1 cellular context compared by ENCODE assay signal in the genomic region with DNA sequence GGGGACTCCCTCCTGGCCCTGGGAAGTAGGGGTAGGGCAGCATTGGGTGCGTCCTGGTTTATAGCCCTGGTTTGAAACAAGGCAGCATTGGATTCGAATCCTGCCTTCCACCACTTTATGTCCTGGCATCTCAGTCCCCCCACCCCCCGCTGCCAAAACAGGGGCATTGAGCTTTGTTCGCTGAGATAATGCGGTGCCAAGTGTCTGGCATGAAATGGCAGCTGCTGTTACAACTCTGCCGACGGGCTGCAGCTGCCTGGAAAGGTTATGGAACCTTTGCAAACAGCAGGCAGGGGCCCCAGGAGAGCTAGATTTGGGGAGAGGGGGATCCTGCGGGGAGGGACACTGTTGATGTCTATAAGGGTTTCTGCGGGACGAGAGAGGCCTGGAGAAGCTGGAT.
TF ChIP-seq lines count a peak whose summit lies in the region.

No MANE protein-coding gene starts in this region.

TF ChIP-seq in HepG2, 621 proteins besides CTCF, POLR2A, EP300 and RAD21:
- TF ChIP-seq ZBTB38 (CRISPR knock-in tag; IDR thresholded peaks at IDR 0.05) (0 out of 2 replicates have a peak, but pooled peaks have one; percentile 6), ZNF326 (CRISPR knock-in tag; IDR thresholded peaks at IDR 0.05; ENCODE audit: borderline replicate concordance) (no peak), HNRNPL (IDR thresholded peaks at IDR 0.05; ENCODE audit: low read depth, low read length) (0 out of 2 replicates have a peak, but pooled peaks have one; percentile 54), ZNF780A (CRISPR knock-in tag; IDR thresholded peaks at IDR 0.05) (no peak), ZNF460 (CRISPR knock-in tag; IDR thresholded peaks at IDR 0.05; ENCODE audit: borderline replicate concordance) (no peak), SRY (CRISPR knock-in tag; IDR thresholded peaks at IDR 0.05) (0 out of 2 replicates have a peak, but pooled peaks have one; percentile 18), FLYWCH1 (CRISPR knock-in tag; IDR thresholded peaks at IDR 0.05) (peak; percentile 66; the same call in 1 of the 2 replicates), SALL1 (CRISPR knock-in tag; IDR thresholded peaks at IDR 0.05) (no peak), RBM22 (optimal IDR thresholded peaks at IDR 0.05; ENCODE audit: low read length) (no peak)
- TF ChIP-seq, protein P1, sequence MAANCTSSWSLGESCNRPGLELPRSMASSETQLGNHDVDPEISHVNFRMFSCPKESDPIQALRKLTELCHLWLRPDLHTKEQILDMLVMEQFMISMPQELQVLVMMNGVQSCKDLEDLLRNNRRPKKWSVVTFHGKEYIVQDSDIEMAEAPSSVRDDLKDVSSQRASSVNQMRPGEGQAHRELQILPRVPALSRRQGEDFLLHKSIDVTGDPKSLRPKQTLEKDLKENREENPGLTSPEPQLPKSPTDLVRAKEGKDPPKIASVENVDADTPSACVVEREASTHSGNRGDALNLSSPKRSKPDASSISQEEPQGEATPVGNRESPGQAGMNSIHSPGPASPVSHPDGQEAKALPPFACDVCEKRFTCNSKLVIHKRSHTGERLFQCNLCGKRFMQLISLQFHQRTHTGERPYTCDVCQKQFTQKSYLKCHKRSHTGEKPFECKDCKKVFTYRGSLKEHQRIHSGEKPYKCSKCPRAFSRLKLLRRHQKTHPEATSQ (CRISPR knock-in tag; IDR thresholded peaks at IDR 0.05; ENCODE audit: borderline replicate concordance) = no peak
- TF ChIP-seq, protein P2, sequence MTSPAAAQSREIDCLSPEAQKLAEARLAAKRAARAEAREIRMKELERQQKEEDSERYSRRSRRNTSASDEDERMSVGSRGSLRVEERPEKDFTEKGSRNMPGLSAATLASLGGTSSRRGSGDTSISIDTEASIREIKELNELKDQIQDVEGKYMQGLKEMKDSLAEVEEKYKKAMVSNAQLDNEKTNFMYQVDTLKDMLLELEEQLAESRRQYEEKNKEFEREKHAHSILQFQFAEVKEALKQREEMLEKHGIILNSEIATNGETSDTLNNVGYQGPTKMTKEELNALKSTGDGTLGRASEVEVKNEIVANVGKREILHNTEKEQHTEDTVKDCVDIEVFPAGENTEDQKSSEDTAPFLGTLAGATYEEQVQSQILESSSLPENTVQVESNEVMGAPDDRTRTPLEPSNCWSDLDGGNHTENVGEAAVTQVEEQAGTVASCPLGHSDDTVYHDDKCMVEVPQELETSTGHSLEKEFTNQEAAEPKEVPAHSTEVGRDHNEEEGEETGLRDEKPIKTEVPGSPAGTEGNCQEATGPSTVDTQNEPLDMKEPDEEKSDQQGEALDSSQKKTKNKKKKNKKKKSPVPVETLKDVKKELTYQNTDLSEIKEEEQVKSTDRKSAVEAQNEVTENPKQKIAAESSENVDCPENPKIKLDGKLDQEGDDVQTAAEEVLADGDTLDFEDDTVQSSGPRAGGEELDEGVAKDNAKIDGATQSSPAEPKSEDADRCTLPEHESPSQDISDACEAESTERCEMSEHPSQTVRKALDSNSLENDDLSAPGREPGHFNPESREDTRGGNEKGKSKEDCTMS (CRISPR knock-in tag; conservative IDR thresholded peaks at IDR 0.05) = no peak
